In the genomic region with DNA sequence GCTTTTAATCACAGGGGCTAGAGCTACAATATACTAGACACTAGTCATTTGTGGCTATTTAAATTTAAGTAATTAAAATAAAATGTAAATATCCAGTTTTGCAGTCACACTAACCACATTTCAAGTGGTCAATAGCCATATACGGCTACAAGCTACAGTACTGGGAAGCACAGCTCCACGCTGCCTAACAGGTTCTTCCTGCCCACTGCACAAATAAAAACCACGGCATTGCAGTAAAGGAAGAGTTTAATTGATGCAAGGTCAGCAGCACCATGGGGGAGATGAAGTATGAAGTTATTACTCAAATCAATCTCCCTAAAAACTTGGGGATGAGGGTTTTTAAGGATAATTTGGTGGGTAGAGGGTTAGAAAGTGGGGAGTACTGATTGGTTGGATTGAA, we compare ENCODE assay signal across 21 cellular contexts.
DNase-seq lines count a peak whose midpoint lies in the region; ATAC-seq and TF ChIP-seq lines count a peak whose summit lies in the region.
"Had no signal": no experiment of that assay in that cellular context is flagged by ENCODE, and none has a peak within 500 bp of the region (broad histone marks: within the 10 kb centered on the region; RNA-seq: fewer than 3 reads in every experiment).

No MANE protein-coding gene starts in this region.

- H2AFZ ChIP-seq in PC-9, result no peak overlapping the region

- no peak for ATAC-seq in HG02938 (IDR thresholded peaks at IDR 0.05; ENCODE audit: unreplicated experiment)

- H3K9me2 ChIP-seq in PC-9 (ENCODE audit: insufficient read depth), result no peaks in the 10 kb centered on the region

- H3K36me3 ChIP-seq in PC-9 (ENCODE audit: low read depth), result no peaks in the 10 kb centered on the region
- H3K36me3 ChIP-seq: MG63, SJCRH30 had no signal

- H3K36me3 Mint-ChIP-seq in type B pancreatic cell, result no peaks in the 10 kb centered on the region
- H3K36me3 Mint-ChIP-seq: CD4-positive, CD25-positive, alpha-beta regulatory T cell had no signal

- no peak overlapping the region for H3K4me3 ChIP-seq in PC-9
- H3K4me3 ChIP-seq: MG63, SJCRH30 had no signal

- H3K27ac Mint-ChIP-seq in type B pancreatic cell, result no peak overlapping the region
- H3K27ac Mint-ChIP-seq: B cell; CD4-positive, CD25-positive, alpha-beta regulatory T cell; T-helper 1 cell treated with Interleukin-12 subunit alpha and Interleukin-12 subunit beta and Interleukin-4 antibody, amounts not matched to agents 30 μg/mL and 1 μg/mL, for 36 hours had no signal

- H3K9me3 ChIP-seq in PC-9 (ENCODE audit: insufficient read depth, low read depth), result no peaks in the 10 kb centered on the region
- H3K9me3 ChIP-seq: MG63, SJCRH30 had no signal

- H3K4me2 ChIP-seq in PC-9, result peak overlapping the region; percentile 13

- H3K4me1 Mint-ChIP-seq in type B pancreatic cell (ENCODE audit: unreplicated experiment), result no peaks in the 10 kb centered on the region
- H3K4me1 Mint-ChIP-seq: B cell; CD4-positive, CD25-positive, alpha-beta regulatory T cell had no signal

- TF ChIP-seq CTCF in PC-9 (conservative IDR thresholded peaks at IDR 0.05), result no peak
- no peak for TF ChIP-seq CTCF in type B pancreatic cell (conservative IDR thresholded peaks at IDR 0.05)
- TF ChIP-seq CTCF in GM20000 (IDR thresholded peaks at IDR 0.05; ENCODE audit: extremely low read depth, missing control alignments), result no peak

- H3K27me3 Mint-ChIP-seq in type B pancreatic cell, result no peaks in the 10 kb centered on the region
- H3K27me3 Mint-ChIP-seq: B cell; CD4-positive, CD25-positive, alpha-beta regulatory T cell had no signal

- BruUV-seq in PC-9 (replicated peaks; lab: Mats Ljungman, UMichigan), result no TSS peak

- H3K27ac ChIP-seq in PC-9, result no peak overlapping the region
- H3K27ac ChIP-seq: RWPE1, SJCRH30 had no signal

- CTCF ChIA-PET in PC-9 (lab: Charles Lee), result no interaction called here

- DNase-seq in SIG-M5 treated with dmso at 0.1 percent for 504 hours (lab: John Stamatoyannopoulos, UW; ENCODE audit: unreplicated experiment) (peak; percentile 6), SIG-M5 (lab: John Stamatoyannopoulos, UW) (no peak), NCI-H510A (lab: John Stamatoyannopoulos, UW) (peak; percentile 39), PC-9 (peak; percentile 11 to 56), type B pancreatic cell (ENCODE audit: extremely low spot score, unreplicated experiment) (no peak), NCI-H345 treated with DMSO at 0.1 percent for 48 hours (lab: John Stamatoyannopoulos, UW; ENCODE audit: unreplicated experiment) (no peak), GM20000 (ENCODE audit: low spot score) (no peak)
- DNase-seq: CD4-positive, CD25-positive, alpha-beta regulatory T cell; COR-L47; MG63; NCI-H1048; NCI-H146; NCI-H2107; NCI-H226; NCI-H82; OCI-M1; SJCRH30 had no signal

- no peaks in the 10 kb centered on the region for H3K9me3 Mint-ChIP-seq in type B pancreatic cell
- H3K9me3 Mint-ChIP-seq: T-helper 1 cell treated with Interleukin-12 subunit alpha and Interleukin-12 subunit beta and Interleukin-4 antibody, amounts not matched to agents 30 μg/mL and 1 μg/mL, for 36 hours had no signal

- no peaks in the 10 kb centered on the region for H3K79me2 ChIP-seq in PC-9 (ENCODE audit: low read depth)

- no peaks in the 10 kb centered on the region for H4K20me1 ChIP-seq in PC-9 (ENCODE audit: insufficient read depth)

- POLR2A ChIA-PET in PC-9 (lab: Charles Lee; ENCODE audit: unreplicated experiment), result no interaction called here

- H3K4me1 ChIP-seq in PC-9 (replicated peaks; ENCODE audit: insufficient read depth), result peaks cover 11% of the 10 kb centered on the region; the same call in 1 of the 2 replicates
- H3K4me1 ChIP-seq: SJCRH30 had no signal

- H3K4me3 Mint-ChIP-seq in type B pancreatic cell, result peak overlapping the region; percentile 20
- H3K4me3 Mint-ChIP-seq: B cell; CD4-positive, CD25-positive, alpha-beta regulatory T cell; T-helper 1 cell treated with Interleukin-12 subunit alpha and Interleukin-12 subunit beta and Interleukin-4 antibody, amounts not matched to agents 30 μg/mL and 1 μg/mL, for 36 hours had no signal

- no peaks in the 10 kb centered on the region for H3F3A ChIP-seq in PC-9 (ENCODE audit: insufficient read depth, low read depth)

- intact Hi-C loops in PC-9 (cut with micrococcal nuclease; ENCODE audit: unreplicated experiment), result no loop called here

- no peaks in the 10 kb centered on the region for H3K27me3 ChIP-seq in PC-9 (ENCODE audit: insufficient read depth, low read depth)
- H3K27me3 ChIP-seq: MG63, SJCRH30 had no signal

Comparison
In these comparisons a context has a peak if more than half of its experiments do, and no peak if none do; other contexts are left out.
1. DNase-seq: peak in SIG-M5 treated with dmso at 0.1 percent for 504 hours (single experiment), NCI-H510A (single experiment) and PC-9 (2 of 2); none in SIG-M5 (single experiment), type B pancreatic cell (single experiment), NCI-H345 treated with DMSO at 0.1 percent for 48 hours (single experiment) and GM20000 (single experiment).